In genomic region chr17:7634384-7634783, GRCh38 we compare ENCODE assay signal across 1 cellular context.
A peak's percentile ranks its signal among the peaks of the same experiment; 100 is the strongest.
TF ChIP-seq lines count a peak whose summit lies in the region.

No MANE protein-coding gene starts in this region.

TF ChIP-seq in K562, 482 proteins besides CTCF, POLR2A, EP300 and RAD21:
- TF ChIP-seq ATF7 (IDR thresholded peaks at IDR 0.05): no peak
- TF ChIP-seq KDM5B (IDR thresholded peaks at IDR 0.05; ENCODE audit: insufficient replicate concordance, low read depth, low read length): no peak
- 0 out of 2 replicates have a peak, but pooled peaks have one; percentile 46 for TF ChIP-seq EHMT2 (IDR thresholded peaks at IDR 0.05)
- TF ChIP-seq TCF7 (IDR thresholded peaks at IDR 0.05; ENCODE audit: borderline replicate concordance): no peak
- TF ChIP-seq CTBP1 (IDR thresholded peaks at IDR 0.05; ENCODE audit: borderline replicate concordance): peak; percentile 51; the same call in 1 of the 2 replicates
- TF ChIP-seq ZBTB9 (CRISPR knock-in tag; IDR thresholded peaks at IDR 0.05): no peak
- TF ChIP-seq ZNF280A (IDR thresholded peaks at IDR 0.05; ENCODE audit: low read depth, partially characterized antibody): no peak
- TF ChIP-seq YY1 (IDR thresholded peaks at IDR 0.05; ENCODE audit: borderline replicate concordance in 1 of 3, control insufficient read depth in 1 of 3, extremely low read depth in 1 of 3, insufficient read depth in 3 of 3, insufficient read length in 1 of 3, insufficient replicate concordance in 2 of 3, low read depth in 1 of 3, low read length in 2 of 3): no peak
- TF ChIP-seq PYGO2 (tag; IDR thresholded peaks at IDR 0.05): no peak
- TF ChIP-seq SMARCA4 (IDR thresholded peaks at IDR 0.05): no peak
- TF ChIP-seq DLX4 (CRISPR knock-in tag; IDR thresholded peaks at IDR 0.05): no peak
- TF ChIP-seq ZNF217 (CRISPR knock-in tag; IDR thresholded peaks at IDR 0.05): no peak
- TF ChIP-seq ARHGAP35 (IDR thresholded peaks at IDR 0.05; ENCODE audit: partially characterized antibody): no peak
- no peak for TF ChIP-seq POLR2B (IDR thresholded peaks at IDR 0.05; ENCODE audit: low read depth, partially characterized antibody)
- TF ChIP-seq KAT8 (IDR thresholded peaks at IDR 0.05; ENCODE audit: low read depth): no peak
- TF ChIP-seq MXD1 (CRISPR knock-in tag; IDR thresholded peaks at IDR 0.05; ENCODE audit: borderline replicate concordance, poor library complexity, severe bottlenecking): no peak
- TF ChIP-seq TCF7L2 (IDR thresholded peaks at IDR 0.05; ENCODE audit: low read depth, low read length): no peak
- no peak for TF ChIP-seq ZNF695 (CRISPR knock-in tag; IDR thresholded peaks at IDR 0.05)
- no peak for TF ChIP-seq MECOM (CRISPR knock-in tag; IDR thresholded peaks at IDR 0.05)
- TF ChIP-seq ARID2 (IDR thresholded peaks at IDR 0.05): peak; percentile 72
- TF ChIP-seq ZNF282 (CRISPR knock-in tag; IDR thresholded peaks at IDR 0.05): no peak
- no peak for TF ChIP-seq TFAM (CRISPR knock-in tag; conservative IDR thresholded peaks at IDR 0.05)
- TF ChIP-seq LCOR (CRISPR knock-in tag; IDR thresholded peaks at IDR 0.05): no peak
- TF ChIP-seq PHF21A (IDR thresholded peaks at IDR 0.05; ENCODE audit: borderline replicate concordance, low read depth): no peak
- TF ChIP-seq TBL1XR1 (IDR thresholded peaks at IDR 0.05; ENCODE audit: low read length in 2 of 2): 0 out of 4 replicates have a peak, but pooled peaks of 1 of the 2 experiments have one; percentile 16
- no peak for TF ChIP-seq CEBPB (tag; IDR thresholded peaks at IDR 0.05)
- TF ChIP-seq JUN (IDR thresholded peaks at IDR 0.05; ENCODE audit: borderline replicate concordance, low read depth, low read length): no peak
- no peak for TF ChIP-seq JUN (CRISPR knock-in tag; IDR thresholded peaks at IDR 0.05; ENCODE audit: borderline replicate concordance)
- TF ChIP-seq FOS (IDR thresholded peaks at IDR 0.05; ENCODE audit: extremely low read depth, insufficient read length): no peak
- TF ChIP-seq ATF3 (IDR thresholded peaks at IDR 0.05): no peak
- no peak for TF ChIP-seq ATF3 (CRISPR knock-in tag; conservative IDR thresholded peaks at IDR 0.05)
- TF ChIP-seq MXI1 (IDR thresholded peaks at IDR 0.05; ENCODE audit: low read depth, low read length): no peak
- no peak for TF ChIP-seq ATF1 (CRISPR knock-in tag; IDR thresholded peaks at IDR 0.05)
- no peak for TF ChIP-seq ATF1 (tag; IDR thresholded peaks at IDR 0.05)
- peak; percentile 81 for TF ChIP-seq PRDM10 (IDR thresholded peaks at IDR 0.05; ENCODE audit: partially characterized antibody)
- no peak for TF ChIP-seq POLR3G (IDR thresholded peaks at IDR 0.05; ENCODE audit: extremely low read depth, insufficient read length, insufficient replicate concordance)
- TF ChIP-seq MAZ (CRISPR knock-in tag; conservative IDR thresholded peaks at IDR 0.05 in 1 of 2, IDR thresholded peaks at IDR 0.05 in 1 of 2): peak in 1 of 2 experiments; percentile 60; a peak in 2 of 4 replicates
- no peak for TF ChIP-seq ZNF76 (CRISPR knock-in tag; IDR thresholded peaks at IDR 0.05; ENCODE audit: borderline replicate concordance)
- no peak for TF ChIP-seq IRF2 (CRISPR knock-in tag; IDR thresholded peaks at IDR 0.05)
- peak; percentile 43; the same call in 1 of the 2 replicates for TF ChIP-seq RB1 (IDR thresholded peaks at IDR 0.05; ENCODE audit: low read depth)
- TF ChIP-seq ZBTB17 (CRISPR knock-in tag; IDR thresholded peaks at IDR 0.05): no peak
- TF ChIP-seq RCOR1 (IDR thresholded peaks at IDR 0.05; ENCODE audit: borderline replicate concordance in 1 of 2, low read depth in 2 of 2, low read length in 2 of 2): 0 out of 4 replicates have a peak, but pooled peaks of 1 of the 2 experiments have one; percentile 43
- peak; percentile 50; the same call in 1 of the 2 replicates for TF ChIP-seq DEAF1 (CRISPR knock-in tag; IDR thresholded peaks at IDR 0.05)
- TF ChIP-seq KHSRP (IDR thresholded peaks at IDR 0.05): no peak
- TF ChIP-seq ZSCAN32 (CRISPR knock-in tag; IDR thresholded peaks at IDR 0.05): no peak
- peak; percentile 74 for TF ChIP-seq SMC3 (conservative IDR thresholded peaks at IDR 0.05; ENCODE audit: insufficient read depth, low read depth, low read length)
- peak; percentile 43; the same call in 1 of the 2 replicates for TF ChIP-seq ZBTB7A (IDR thresholded peaks at IDR 0.05; ENCODE audit: borderline replicate concordance, control insufficient read depth, low read depth, low read length)
- TF ChIP-seq GTF2E2 (tag; IDR thresholded peaks at IDR 0.05): no peak
- peak; percentile 59 for TF ChIP-seq TFAP4 (CRISPR knock-in tag; IDR thresholded peaks at IDR 0.05; ENCODE audit: borderline replicate concordance)
- TF ChIP-seq NCOR1 (IDR thresholded peaks at IDR 0.05): 0 out of 2 replicates have a peak, but pooled peaks have one; percentile 16
- no peak for TF ChIP-seq MNT (conservative IDR thresholded peaks at IDR 0.05)
- peak; percentile 59 for TF ChIP-seq CC2D1A (IDR thresholded peaks at IDR 0.05)
- no peak for TF ChIP-seq HBP1 (CRISPR knock-in tag; IDR thresholded peaks at IDR 0.05)
- TF ChIP-seq HDAC3 (IDR thresholded peaks at IDR 0.05; ENCODE audit: borderline replicate concordance, partially characterized antibody): no peak
- TF ChIP-seq SP2 (IDR thresholded peaks at IDR 0.05; ENCODE audit: extremely low read depth, low read depth, low read length, poor library complexity, severe bottlenecking): no peak
- TF ChIP-seq POLR2G (IDR thresholded peaks at IDR 0.05; ENCODE audit: low read depth, low read length): no peak
- no peak for TF ChIP-seq KDM1A (IDR thresholded peaks at IDR 0.05)
- peak; percentile 27; the same call in 1 of the 2 replicates for TF ChIP-seq ZNF384 (IDR thresholded peaks at IDR 0.05; ENCODE audit: low read depth, low read length)
- TF ChIP-seq DPF2 (IDR thresholded peaks at IDR 0.05): no peak
